ENCODE assay signal across 15 cellular contexts in genomic region chr3:5278666-5279065, GRCh38.
DNase-seq lines count a peak whose midpoint lies in the region; ATAC-seq and TF ChIP-seq lines count a peak whose summit lies in the region.
"Had no signal": no experiment of that assay in that cellular context is flagged by ENCODE, and none has a peak within 500 bp of the region (broad histone marks: within the 10 kb centered on the region; RNA-seq: fewer than 3 reads in every experiment).

No MANE protein-coding gene starts in this region.

- H2BK5ac ChIP-seq in H9 (ENCODE audit: insufficient read length, low read length): no peak overlapping the region

- H3K27ac ChIP-seq in H9 (ENCODE audit: insufficient read length, low read depth, low read length) (no peak overlapping the region), RWPE2 (ENCODE audit: poor library complexity, severe bottlenecking) (peak overlapping the region; percentile 36)

- H3K4me1 Mint-ChIP-seq in H9 (no peaks in the 10 kb centered on the region), progenitor cell of endocrine pancreas (ENCODE audit: low read depth) (peaks cover 7% of the 10 kb centered on the region)
- H3K4me1 Mint-ChIP-seq: GM23338 had no signal

- no peak overlapping the region for H3T11ph ChIP-seq in H9 (ENCODE audit: low read length)

- H2AFZ ChIP-seq in H9 (ENCODE audit: low read length): no peak overlapping the region
- H2AFZ ChIP-seq: GM23338 had no signal

- no peak overlapping the region for H3K4ac ChIP-seq in H9 (ENCODE audit: low read depth, low read length)

- no peaks in the 10 kb centered on the region for H3K27me3 ChIP-seq in H9 (ENCODE audit: insufficient read depth, low read length)
- H3K27me3 ChIP-seq in RWPE2 (ENCODE audit: insufficient read depth, poor library complexity, severe bottlenecking): no peaks in the 10 kb centered on the region

- H3K36me3 ChIP-seq in RWPE2 (ENCODE audit: low read depth): no peaks in the 10 kb centered on the region

- no peak overlapping the region for H3K9ac ChIP-seq in H9 (ENCODE audit: extremely low read depth, insufficient read length, low read length)

- no peak overlapping the region for H3K14ac ChIP-seq in H9 (ENCODE audit: insufficient read depth, low read length)

- H3K9me3 ChIP-seq in H9 (ENCODE audit: control insufficient read depth, low read depth, low read length): no peaks in the 10 kb centered on the region
- H3K9me3 ChIP-seq in RWPE2 (ENCODE audit: severe bottlenecking): no peaks in the 10 kb centered on the region

- H2BK20ac ChIP-seq in H9 (ENCODE audit: low read depth, low read length, poor library complexity, severe bottlenecking): no peak overlapping the region

- H3K23ac ChIP-seq in H9 (ENCODE audit: insufficient read length, low read depth, low read length): no peak overlapping the region

- TF ChIP-seq CTCF in H9 (conservative IDR thresholded peaks at IDR 0.05) (no peak), RWPE2 (IDR thresholded peaks at IDR 0.05; ENCODE audit: poor library complexity, severe bottlenecking) (no peak), fibroblast of mammary gland (conservative IDR thresholded peaks at IDR 0.05; ENCODE audit: control insufficient read depth, insufficient read depth, low read depth, low read length) (no peak), progenitor cell of endocrine pancreas (IDR thresholded peaks at IDR 0.05; ENCODE audit: unreplicated experiment) (no peak)

- H2AK5ac ChIP-seq in H9 (ENCODE audit: insufficient read length, low read length): no peak overlapping the region

- no peaks in the 10 kb centered on the region for H3K23me2 ChIP-seq in H9 (ENCODE audit: insufficient read length, low read depth, low read length, poor library complexity, severe bottlenecking)

- H3K4me2 ChIP-seq in H9 (ENCODE audit: insufficient read depth, insufficient read length, low read length): no peak overlapping the region
- H3K4me2 ChIP-seq: GM23338 had no signal

- H3K18ac ChIP-seq in H9 (ENCODE audit: insufficient read length, low read depth, low read length): no peak overlapping the region

- no peak overlapping the region for H4K5ac ChIP-seq in H9 (ENCODE audit: insufficient read length, low read depth, low read length)

- H4K20me1 ChIP-seq in H9 (ENCODE audit: control insufficient read depth, insufficient read depth, insufficient read length): no peaks in the 10 kb centered on the region

- no peaks in the 10 kb centered on the region for H3K79me1 ChIP-seq in H9 (ENCODE audit: insufficient read depth, low read depth, low read length, poor library complexity, severe bottlenecking)

- H3K36me3 Mint-ChIP-seq in H9 (ENCODE audit: insufficient read depth in 1 of 3, low read depth in 3 of 3) (peaks cover 4 to 9% (median 5%) of the 10 kb centered on the region in 3 experiments; a peak in 4 of 7 replicates), progenitor cell of endocrine pancreas (ENCODE audit: insufficient read depth) (peaks cover 2% of the 10 kb centered on the region)

- H3K9me3 Mint-ChIP-seq in H9 (peaks cover 18 to 20% of the 10 kb centered on the region in 2 experiments), progenitor cell of endocrine pancreas (ENCODE audit: low read depth) (peaks cover 25% of the 10 kb centered on the region)

- no peak overlapping the region for H3K56ac ChIP-seq in H9 (ENCODE audit: insufficient read length, low read depth, low read length)

- H3K4me3 ChIP-seq in RWPE2 (ENCODE audit: severe bottlenecking) (no peak overlapping the region), fibroblast of mammary gland (ENCODE audit: control insufficient read depth, low read depth, low read length) (no peak overlapping the region)
- H3K4me3 ChIP-seq: GM23338 had no signal

- H3K27ac Mint-ChIP-seq in H9: peak overlapping the region in 1 of 3 experiments; percentile 65; a peak in 1 of 7 replicates
- H3K27ac Mint-ChIP-seq in progenitor cell of endocrine pancreas: no peak overlapping the region
- H3K27ac Mint-ChIP-seq: B cell; CD4-positive, alpha-beta T cell; GM23338 had no signal

- H2BK15ac ChIP-seq in H9 (ENCODE audit: low read depth, low read length): no peak overlapping the region

- H3K4me3 Mint-ChIP-seq in H9: no peak overlapping the region
- no peak overlapping the region for H3K4me3 Mint-ChIP-seq in progenitor cell of endocrine pancreas (ENCODE audit: low read depth)
- H3K4me3 Mint-ChIP-seq: B cell; CD4-positive, alpha-beta T cell; GM23338 had no signal

- no peaks in the 10 kb centered on the region for H3K4me1 ChIP-seq in H9 (ENCODE audit: insufficient read depth, low read length)
- H3K4me1 ChIP-seq in RWPE2 (ENCODE audit: insufficient read depth, poor library complexity, severe bottlenecking): no peaks in the 10 kb centered on the region

- peak overlapping the region; percentile 43 for H4K8ac ChIP-seq in H9 (replicated peaks; ENCODE audit: insufficient read length, low read depth, low read length)

- H3K79me2 ChIP-seq in H9 (ENCODE audit: insufficient read depth, low read length): no peaks in the 10 kb centered on the region

- H2BK120ac ChIP-seq in H9 (ENCODE audit: low read depth, low read length, poor library complexity, severe bottlenecking): no peak overlapping the region

- no peak overlapping the region for H4K91ac ChIP-seq in H9 (ENCODE audit: insufficient read length, low read depth, low read length)

- H3K27me3 Mint-ChIP-seq in H9 (ENCODE audit: low read depth) (no peaks in the 10 kb centered on the region), progenitor cell of endocrine pancreas (no peaks in the 10 kb centered on the region)
- H3K27me3 Mint-ChIP-seq: B cell; CD4-positive, alpha-beta T cell had no signal

- ATAC-seq in RWPE2 (ENCODE audit: low read depth) (peak; percentile 31; the same call in 1 of the 3 replicates), HG03442 (IDR thresholded peaks at IDR 0.05; ENCODE audit: unreplicated experiment) (no peak)
- ATAC-seq: GM23338 had no signal

- DNase-seq in H9 (no peak), RWPE2 (ENCODE audit: low spot score) (no peak), fibroblast of mammary gland (ENCODE audit: low read depth) (peak; percentile 2), renal cortical epithelial cell (ENCODE audit: low read depth) (peak; percentile 49), NCI-H1092 treated with DMSO at 0.1 percent for 48 hours (lab: John Stamatoyannopoulos, UW) (no peak), progenitor cell of endocrine pancreas (ENCODE audit: low spot score, unreplicated experiment) (no peak)
- DNase-seq: ACHN; C1 segment of cervical spinal cord; CD4-positive, alpha-beta T cell; DMS79; EL; H7 had no signal

- H2BK12ac ChIP-seq in H9 (ENCODE audit: insufficient read length, low read depth, low read length): no peak overlapping the region

Comparison
In these comparisons a context has a peak if more than half of its experiments do, and no peak if none do; other contexts are left out.
1. DNase-seq: peak in fibroblast of mammary gland (single experiment) and renal cortical epithelial cell (single experiment); none in H9 (single experiment), RWPE2 (single experiment), NCI-H1092 treated with DMSO at 0.1 percent for 48 hours (single experiment) and progenitor cell of endocrine pancreas (single experiment).